ENCODE assay signal across 31 cellular contexts in the genomic region with DNA sequence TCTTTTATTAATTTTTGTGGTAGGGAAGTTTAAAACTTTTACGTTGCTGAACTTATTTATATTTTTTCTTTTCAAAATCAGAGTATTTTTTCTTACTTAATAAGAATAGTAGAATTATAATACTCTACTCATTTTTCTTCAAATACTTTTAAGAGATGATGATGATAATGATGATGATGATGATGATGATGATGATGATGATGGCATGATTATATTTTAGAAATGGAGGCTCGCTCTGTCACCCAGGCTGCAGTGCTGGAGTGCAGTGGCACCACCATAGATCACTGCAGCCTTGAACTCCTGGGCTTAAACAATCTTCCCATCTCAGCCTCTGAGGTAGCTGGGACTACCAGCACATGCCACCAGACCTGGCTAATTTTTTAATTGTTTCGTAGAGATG.
A peak's percentile ranks its signal among the peaks of the same experiment; 100 is the strongest.
DNase-seq lines count a peak whose midpoint lies in the region; ATAC-seq, FAIRE-seq and TF ChIP-seq lines count a peak whose summit lies in the region.
"Had no signal": no experiment of that assay in that cellular context is flagged by ENCODE, and none has a peak within 500 bp of the region (broad histone marks: within the 10 kb centered on the region; RNA-seq: fewer than 3 reads in every experiment).

No MANE protein-coding gene starts in this region.

- TF ChIP-seq POLR2A in HepG2 (IDR thresholded peaks at IDR 0.05; ENCODE audit: insufficient read depth in 1 of 2, low read depth in 2 of 2, low read length in 2 of 2) (no peak), right lobe of liver (IDR thresholded peaks at IDR 0.05) (no peak)

- TF ChIP-seq CTCF in HepG2 (CRISPR knock-in tag; IDR thresholded peaks at IDR 0.05) (no peak), right lobe of liver (IDR thresholded peaks at IDR 0.05) (no peak), HEK293 (tag by site-specific recombination; IDR thresholded peaks at IDR 0.05) (no peak)

- TF ChIP-seq RAD21 in HepG2 (CRISPR knock-in tag; IDR thresholded peaks at IDR 0.05): no peak

- H3K9me3 ChIP-seq in HepG2 (ENCODE audit: low read length) (no peaks in the 10 kb centered on the region), right lobe of liver (no peaks in the 10 kb centered on the region), HEK293 (ENCODE audit: control insufficient read depth, insufficient read depth, low read depth, low read length) (no peaks in the 10 kb centered on the region)
- H3K9me3 ChIP-seq: A549, BE2C, Caco-2 had no signal

- POLR2A ChIA-PET in HepG2 (lab: Yijun Ruan, JAX): no interaction called here
- POLR2A ChIA-PET in HEK293 (lab: Yijun Ruan, JAX): no interaction called here

- no peaks in the 10 kb centered on the region for H4K20me1 ChIP-seq in HepG2 (ENCODE audit: insufficient read depth, low read length)
- H4K20me1 ChIP-seq: BLaER1; BLaER1 treated with 17β-estradiol and CSF1 and Interleukin-3, amounts not matched to agents 10 nM and 100 nM had no signal

- no peak overlapping the region for H2AFZ ChIP-seq in HepG2 (ENCODE audit: low read length)

- H3K36me3 ChIP-seq in HepG2 (replicated peaks in 1 of 2; ENCODE audit: control insufficient read depth in 1 of 2, insufficient read depth in 2 of 2, low read length in 2 of 2) (no peaks in the 10 kb centered on the region), right lobe of liver (no peaks in the 10 kb centered on the region), HEK293 (ENCODE audit: control insufficient read depth in 2 of 2, insufficient read depth in 1 of 2, low read length in 2 of 2) (no peaks in the 10 kb centered on the region)
- H3K36me3 ChIP-seq: BE2C, BLaER1 had no signal

- BruUV-seq in HepG2 (replicated peaks; lab: Mats Ljungman, UMichigan): no TSS peak

- no peak overlapping the region for H3K9ac ChIP-seq in HepG2 (ENCODE audit: insufficient read depth, low read depth, low read length)
- H3K9ac ChIP-seq: BLaER1; BLaER1 treated with 17β-estradiol and CSF1 and Interleukin-3, amounts not matched to agents 10 nM and 100 nM had no signal

- ATAC-seq in HepG2: no peak
- ATAC-seq in right lobe of liver: no peak
- ATAC-seq in HG02870 (IDR thresholded peaks at IDR 0.05; ENCODE audit: unreplicated experiment): no peak
- ATAC-seq: A549; CD8-positive, alpha-beta T cell had no signal

- H3K4me1 ChIP-seq in HepG2 (ENCODE audit: insufficient read depth, low read length): no peaks in the 10 kb centered on the region
- no peaks in the 10 kb centered on the region for H3K4me1 ChIP-seq in right lobe of liver
- peaks cover 17% of the 10 kb centered on the region for H3K4me1 ChIP-seq in HEK293 (ENCODE audit: control insufficient read depth, insufficient read depth, low read length)
- H3K4me1 ChIP-seq: A549, BE2C had no signal

- CTCF ChIA-PET in HepG2 (lab: Yijun Ruan, JAX; ENCODE audit: low intra/inter-chr PET ratio, low total read pairs): no interaction called here
- CTCF ChIA-PET in HEK293 (lab: Yijun Ruan, JAX): no interaction called here

- no peaks in the 10 kb centered on the region for H3K79me2 ChIP-seq in HepG2 (ENCODE audit: insufficient read depth, low read length)

- WGBS in HepG2 (ENCODE audit: low lambda C conversion rate): 29% methylated on average over 3 of the region's 3 CpGs
- WGBS in right lobe of liver (ENCODE audit: insufficient coverage, low coverage, low lambda C conversion rate, missing lambda C conversion rate): 82% methylated on average over 3 of the region's 3 CpGs

- H3K4me3 ChIP-seq in HepG2 (replicated peaks in 1 of 3; ENCODE audit: insufficient read depth in 1 of 3, low read depth in 2 of 3, low read length in 3 of 3) (no peak overlapping the region), right lobe of liver (no peak overlapping the region), HEK293 (ENCODE audit: low read depth, low read length) (no peak overlapping the region)
- H3K4me3 ChIP-seq: A549; BLaER1; BLaER1 treated with 17β-estradiol and CSF1 and Interleukin-3, amounts not matched to agents 10 nM and 100 nM had no signal

- intact Hi-C loops in HepG2 (cut with micrococcal nuclease; ENCODE audit: unreplicated experiment): no loop called here
- intact Hi-C loops in right lobe of liver (cut with DNase I): no loop called here

- H3K27ac ChIP-seq in HepG2 (ENCODE audit: extremely low read length, insufficient read depth, low read length) (no peak overlapping the region), right lobe of liver (no peak overlapping the region), HEK293 (ENCODE audit: extremely low read depth, low read depth, low read length) (no peak overlapping the region)
- H3K27ac ChIP-seq: 22Rv1; A549; BLaER1; BLaER1 treated with 17β-estradiol and CSF1 and Interleukin-3, amounts not matched to agents 10 nM and 100 nM; C4-2B had no signal

- no peak overlapping the region for H3K4me2 ChIP-seq in HepG2 (ENCODE audit: low read depth, low read length)
- H3K4me2 ChIP-seq: A549; BLaER1; BLaER1 treated with 17β-estradiol and CSF1 and Interleukin-3, amounts not matched to agents 10 nM and 100 nM had no signal

- H3K27me3 ChIP-seq in HepG2 (ENCODE audit: control insufficient read depth in 1 of 2, insufficient read depth in 2 of 2, low read length in 2 of 2) (no peaks in the 10 kb centered on the region), right lobe of liver (no peaks in the 10 kb centered on the region)
- H3K27me3 ChIP-seq: BE2C; BLaER1; BLaER1 treated with 17β-estradiol and CSF1 and Interleukin-3, amounts not matched to agents 10 nM and 100 nM had no signal

- no peak for FAIRE-seq in HepG2 (lab: Jason Lieb, UNC)
- FAIRE-seq: A204.1, A549, D721Med had no signal

- DNase-seq in HepG2 (ENCODE audit: low spot score): no peak
- DNase-seq in right lobe of liver: no peak
- DNase-seq: 8988T; ACHN; AML-193; BE2C; C1 segment of cervical spinal cord; Caco-2; Calu3; CD4-positive, alpha-beta memory T cell; CD4-positive, alpha-beta T cell; CD4-positive, CD25-positive, alpha-beta regulatory T cell; CD8-positive, alpha-beta memory T cell; CD8-positive, alpha-beta T cell; COR-L47; DMS 273 treated with DMSO at 0.1 percent for 48 hours; DMS153; DMS53; DMS79; DMS79 treated with DMSO at 0.1 percent for 48 hours; DND-41; EL had no signal

- no peak for TF ChIP-seq EP300 in HepG2 (IDR thresholded peaks at IDR 0.05; ENCODE audit: low read depth in 2 of 2, low read length in 2 of 2)
- TF ChIP-seq EP300 in HepG2 (CRISPR knock-in tag; IDR thresholded peaks at IDR 0.05; ENCODE audit: borderline replicate concordance): no peak

- in situ Hi-C loops in HepG2 (cut with HindIII; ENCODE audit: extremely low pct_ligation_motif_present, low pct_unique_long_range_greater_than_20kb): no loop called here

TF ChIP-seq in HepG2, 621 proteins besides CTCF, POLR2A, EP300 and RAD21:
- TF ChIP-seq, protein P1, sequence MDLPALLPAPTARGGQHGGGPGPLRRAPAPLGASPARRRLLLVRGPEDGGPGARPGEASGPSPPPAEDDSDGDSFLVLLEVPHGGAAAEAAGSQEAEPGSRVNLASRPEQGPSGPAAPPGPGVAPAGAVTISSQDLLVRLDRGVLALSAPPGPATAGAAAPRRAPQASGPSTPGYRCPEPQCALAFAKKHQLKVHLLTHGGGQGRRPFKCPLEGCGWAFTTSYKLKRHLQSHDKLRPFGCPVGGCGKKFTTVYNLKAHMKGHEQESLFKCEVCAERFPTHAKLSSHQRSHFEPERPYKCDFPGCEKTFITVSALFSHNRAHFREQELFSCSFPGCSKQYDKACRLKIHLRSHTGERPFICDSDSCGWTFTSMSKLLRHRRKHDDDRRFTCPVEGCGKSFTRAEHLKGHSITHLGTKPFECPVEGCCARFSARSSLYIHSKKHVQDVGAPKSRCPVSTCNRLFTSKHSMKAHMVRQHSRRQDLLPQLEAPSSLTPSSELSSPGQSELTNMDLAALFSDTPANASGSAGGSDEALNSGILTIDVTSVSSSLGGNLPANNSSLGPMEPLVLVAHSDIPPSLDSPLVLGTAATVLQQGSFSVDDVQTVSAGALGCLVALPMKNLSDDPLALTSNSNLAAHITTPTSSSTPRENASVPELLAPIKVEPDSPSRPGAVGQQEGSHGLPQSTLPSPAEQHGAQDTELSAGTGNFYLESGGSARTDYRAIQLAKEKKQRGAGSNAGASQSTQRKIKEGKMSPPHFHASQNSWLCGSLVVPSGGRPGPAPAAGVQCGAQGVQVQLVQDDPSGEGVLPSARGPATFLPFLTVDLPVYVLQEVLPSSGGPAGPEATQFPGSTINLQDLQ (CRISPR knock-in tag; IDR thresholded peaks at IDR 0.05): no peak
- TF ChIP-seq SMARCC2 (IDR thresholded peaks at IDR 0.05) (no peak), CREB1 (IDR thresholded peaks at IDR 0.05) (peak; percentile 68), CREB1 (CRISPR knock-in tag; IDR thresholded peaks at IDR 0.05) (no peak), ZNF253 (CRISPR knock-in tag; IDR thresholded peaks at IDR 0.05; ENCODE audit: borderline replicate concordance) (no peak)

TF ChIP-seq in HEK293, 187 proteins besides CTCF, POLR2A, EP300 and RAD21:
- TF ChIP-seq, protein P2, sequence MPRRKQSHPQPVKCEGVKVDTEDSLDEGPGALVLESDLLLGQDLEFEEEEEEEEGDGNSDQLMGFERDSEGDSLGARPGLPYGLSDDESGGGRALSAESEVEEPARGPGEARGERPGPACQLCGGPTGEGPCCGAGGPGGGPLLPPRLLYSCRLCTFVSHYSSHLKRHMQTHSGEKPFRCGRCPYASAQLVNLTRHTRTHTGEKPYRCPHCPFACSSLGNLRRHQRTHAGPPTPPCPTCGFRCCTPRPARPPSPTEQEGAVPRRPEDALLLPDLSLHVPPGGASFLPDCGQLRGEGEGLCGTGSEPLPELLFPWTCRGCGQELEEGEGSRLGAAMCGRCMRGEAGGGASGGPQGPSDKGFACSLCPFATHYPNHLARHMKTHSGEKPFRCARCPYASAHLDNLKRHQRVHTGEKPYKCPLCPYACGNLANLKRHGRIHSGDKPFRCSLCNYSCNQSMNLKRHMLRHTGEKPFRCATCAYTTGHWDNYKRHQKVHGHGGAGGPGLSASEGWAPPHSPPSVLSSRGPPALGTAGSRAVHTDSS (tag by site-specific recombination; IDR thresholded peaks at IDR 0.05): peak; percentile 91
- TF ChIP-seq ZNF423 (tag by site-specific recombination; IDR thresholded peaks at IDR 0.05): no peak
